1 cellular context compared by ENCODE assay signal in genomic region chr1:90729484-90730246, GRCh38.
TF ChIP-seq lines count a peak whose summit lies in the region.

No MANE protein-coding gene starts in this region.

TF ChIP-seq in K562, 482 proteins besides CTCF, POLR2A, EP300 and RAD21 (continued from another document):
- TF ChIP-seq, protein P1, sequence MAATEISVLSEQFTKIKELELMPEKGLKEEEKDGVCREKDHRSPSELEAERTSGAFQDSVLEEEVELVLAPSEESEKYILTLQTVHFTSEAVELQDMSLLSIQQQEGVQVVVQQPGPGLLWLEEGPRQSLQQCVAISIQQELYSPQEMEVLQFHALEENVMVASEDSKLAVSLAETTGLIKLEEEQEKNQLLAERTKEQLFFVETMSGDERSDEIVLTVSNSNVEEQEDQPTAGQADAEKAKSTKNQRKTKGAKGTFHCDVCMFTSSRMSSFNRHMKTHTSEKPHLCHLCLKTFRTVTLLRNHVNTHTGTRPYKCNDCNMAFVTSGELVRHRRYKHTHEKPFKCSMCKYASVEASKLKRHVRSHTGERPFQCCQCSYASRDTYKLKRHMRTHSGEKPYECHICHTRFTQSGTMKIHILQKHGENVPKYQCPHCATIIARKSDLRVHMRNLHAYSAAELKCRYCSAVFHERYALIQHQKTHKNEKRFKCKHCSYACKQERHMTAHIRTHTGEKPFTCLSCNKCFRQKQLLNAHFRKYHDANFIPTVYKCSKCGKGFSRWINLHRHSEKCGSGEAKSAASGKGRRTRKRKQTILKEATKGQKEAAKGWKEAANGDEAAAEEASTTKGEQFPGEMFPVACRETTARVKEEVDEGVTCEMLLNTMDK (IDR thresholded peaks at IDR 0.05; ENCODE audit: borderline replicate concordance, insufficient read depth, low read depth, low read length, poor library complexity, severe bottlenecking): peak; percentile 22
- TF ChIP-seq NFE2L1 (tag; IDR thresholded peaks at IDR 0.05; ENCODE audit: borderline replicate concordance, low read depth) (no peak), SAFB (IDR thresholded peaks at IDR 0.05; ENCODE audit: borderline replicate concordance, low read depth, low read length) (no peak)
